ENCODE assay signal across 19 cellular contexts in the genomic region with DNA sequence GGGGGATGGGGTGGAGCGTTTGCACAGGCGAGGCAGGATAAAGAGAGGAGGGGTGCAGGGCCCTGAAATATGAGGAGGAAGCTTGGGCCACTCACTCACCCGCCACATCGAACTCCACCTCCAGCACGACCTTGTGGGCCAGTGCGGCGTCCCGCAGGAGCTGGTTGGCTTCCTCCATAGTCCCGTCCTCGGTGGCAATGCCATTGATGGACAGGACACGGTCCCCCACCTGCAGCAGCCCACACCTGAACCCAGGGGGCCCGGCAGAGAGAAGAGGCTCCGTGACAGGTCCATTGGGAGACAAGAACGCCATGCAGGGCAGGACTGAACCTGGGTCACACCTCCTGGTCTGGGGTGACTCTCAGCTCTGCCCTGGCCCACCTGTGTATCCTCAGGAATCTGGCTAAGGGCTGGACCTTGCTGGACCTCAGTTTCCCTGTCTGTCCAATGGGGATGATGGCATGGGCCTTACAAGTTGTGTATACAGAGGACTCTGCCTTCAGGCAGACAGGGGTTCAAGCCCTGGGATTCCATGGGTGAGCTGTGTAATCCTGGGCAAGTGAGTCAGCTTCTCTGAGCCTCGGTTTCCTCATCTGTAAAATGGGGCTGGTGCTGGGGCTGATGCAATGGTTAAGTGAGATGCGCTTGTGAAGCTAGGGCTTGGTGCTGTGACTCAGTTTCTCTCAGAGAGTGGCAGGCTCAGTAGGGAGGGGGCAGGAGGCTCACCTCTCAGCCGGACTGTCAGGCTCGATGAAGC. TPM values are rescaled to one million over a fixed set of nuclear protein-coding genes. Genes with fewer than 3 reads are reported as not detected.
"Had no signal": no experiment of that assay in that cellular context is flagged by ENCODE, and none has a peak within 500 bp of the region (broad histone marks: within the 10 kb centered on the region; RNA-seq: fewer than 3 reads in every experiment).

No MANE protein-coding gene starts in this region.

- H3K4me3 ChIP-seq: adrenal gland, lung, neural progenitor cell, tibial artery, vagina had no signal

- H3K9me2 ChIP-seq: SK-N-SH had no signal

- H3K4me1 ChIP-seq: adrenal gland, neural progenitor cell had no signal

- H3K9ac ChIP-seq: neural progenitor cell, parathyroid adenoma, SK-N-SH had no signal

- H3K27me3 ChIP-seq: adrenal gland, neural progenitor cell, vagina had no signal

- H3K27ac ChIP-seq: adrenal gland, neural progenitor cell, parathyroid adenoma, tibial artery, vagina had no signal

- FAIRE-seq: endometrium had no signal

- ATAC-seq: activated CD4-positive, alpha-beta T cell treated with anti-CD3 and anti-CD28 coated beads for 36 hours; activated CD8-positive, alpha-beta T cell treated with anti-CD3 and anti-CD28 coated beads, Interleukin-2, amount 10 ng/mL, durations not matched to agents 7 days and 5 days; left cardiac atrium; stimulated activated naive B cell treated with anti-CD40 and anti-IgM and Interleukin-4, amounts not matched to agents 10 μg/mL and 1 μg/mL and 100 μg/mL, for 72 hours; T-cell had no signal

- H3K79me2 ChIP-seq: parathyroid adenoma had no signal

- DNase-seq: activated CD4-positive, alpha-beta T cell treated with anti-CD3 and anti-CD28 coated beads for 36 hours; activated CD8-positive, alpha-beta T cell treated with anti-CD3 and anti-CD28 coated beads, Interleukin-2, amount 10 ng/mL, durations not matched to agents 7 days and 5 days; activated naive CD4-positive, alpha-beta T cell treated with anti-CD3 and anti-CD28 coated beads, Interleukin-2, amount 10 ng/mL, durations not matched to agents 7 days and 5 days; foreskin fibroblast; left cardiac atrium; midbrain; SK-N-SH; stimulated activated CD4-positive, alpha-beta T cell treated with anti-CD3 and anti-CD28 coated beads, Interleukin-15, amount 100 ng/mL, for 24 hours; stimulated activated CD4-positive, alpha-beta T cell treated with anti-CD3 and anti-CD28 coated beads, Interleukin-4, amount 100 ng/mL, for 1 hour; stimulated activated naive B cell treated with anti-CD40 and anti-IgM and Interleukin-4, amounts not matched to agents 10 μg/mL and 1 μg/mL and 100 μg/mL, for 72 hours; T-cell; T-helper 9 cell had no signal

- H3K36me3 ChIP-seq: adrenal gland, neural progenitor cell, tibial artery, vagina had no signal

- H3K4me2 ChIP-seq: neural progenitor cell, SK-N-SH had no signal

- H3K9me3 ChIP-seq: adrenal gland, SK-N-SH, tibial artery, vagina had no signal

- H2AFZ ChIP-seq: neural progenitor cell, parathyroid adenoma had no signal

RNA-seq across cellular contexts. Expression of gene GRIP2, which starts 26.4 kb away (rescaled TPM):
- total RNA-seq: activated CD4-positive, alpha-beta T cell treated with anti-CD3 and anti-CD28 coated beads for 36 hours; activated CD8-positive, alpha-beta T cell treated with anti-CD3 and anti-CD28 coated beads, Interleukin-2, amount 10 ng/mL, durations not matched to agents 7 days and 5 days had no signal
